In the genomic region with DNA sequence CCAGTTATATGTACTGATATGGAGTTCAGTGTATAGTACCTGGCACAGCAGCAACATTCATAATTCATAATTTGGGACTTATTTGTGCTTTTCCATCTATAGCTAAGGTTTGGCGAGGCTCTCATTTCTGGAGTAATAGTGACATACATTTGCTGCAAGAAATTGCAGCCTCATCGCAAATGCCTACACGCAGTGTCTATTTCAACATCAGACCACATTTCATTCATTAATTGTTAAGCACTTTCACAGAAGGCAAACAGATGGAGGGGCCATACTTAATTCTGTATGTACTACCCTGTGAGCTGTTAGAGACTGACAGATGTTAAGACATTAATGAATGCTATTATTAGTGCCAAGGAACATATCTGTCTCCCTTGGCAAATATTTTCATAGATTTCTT, we compare ENCODE assay signal across 13 cellular contexts.
"Had no signal": no experiment of that assay in that cellular context is flagged by ENCODE, and none has a peak within 500 bp of the region (broad histone marks: within the 10 kb centered on the region; RNA-seq: fewer than 3 reads in every experiment).

No MANE protein-coding gene starts in this region.

- H3K9me3 ChIP-seq: neutrophil, thyroid gland had no signal

- H3K27me3 ChIP-seq: thyroid gland had no signal

- H3K27ac ChIP-seq: neutrophil, thyroid gland had no signal

- DNase-seq: activated CD4-positive, alpha-beta T cell treated with anti-CD3 and anti-CD28 coated beads, Interleukin-2, amount 50 U/mL, for 4 hours; activated CD8-positive, alpha-beta memory T cell treated with anti-CD3 and anti-CD28 coated beads, Interleukin-2, amount 10 ng/mL, durations not matched to agents 7 days and 5 days; activated effector memory CD4-positive, alpha-beta T cell treated with Interleukin-2 at 50 U/mL for 16 hours; activated T-cell treated with anti-CD3 and anti-CD28 coated beads, Interleukin-2, amount 50 U/mL, for 24 hours; dermis blood vessel endothelial cell; immature natural killer cell; mammary epithelial cell; naive thymus-derived CD8-positive, alpha-beta T cell; posterior cingulate gyrus; thyroid gland had no signal

- H3K4me2 ChIP-seq: smooth muscle cell had no signal

- H3K4me3 Mint-ChIP-seq: activated CD8-positive, alpha-beta memory T cell treated with anti-CD3 and anti-CD28 coated beads, Interleukin-2, amount 10 ng/mL, durations not matched to agents 7 days and 5 days; activated naive CD8-positive, alpha-beta T cell; activated T-cell treated with anti-CD3 and anti-CD28 coated beads, Interleukin-2, amount 50 U/mL, for 24 hours; immature natural killer cell had no signal

- H3K36me3 Mint-ChIP-seq: activated CD8-positive, alpha-beta memory T cell treated with anti-CD3 and anti-CD28 coated beads, Interleukin-2, amount 10 ng/mL, durations not matched to agents 7 days and 5 days; activated naive CD8-positive, alpha-beta T cell; immature natural killer cell; naive thymus-derived CD8-positive, alpha-beta T cell had no signal

- H3K27me3 Mint-ChIP-seq: activated naive CD8-positive, alpha-beta T cell had no signal

- H3K27ac Mint-ChIP-seq: activated CD8-positive, alpha-beta memory T cell treated with anti-CD3 and anti-CD28 coated beads, Interleukin-2, amount 10 ng/mL, durations not matched to agents 7 days and 5 days; activated T-cell treated with anti-CD3 and anti-CD28 coated beads, Interleukin-2, amount 50 U/mL, for 24 hours; immature natural killer cell had no signal

- H3K36me3 ChIP-seq: neutrophil, thyroid gland had no signal

- H3K4me3 ChIP-seq: smooth muscle cell, thyroid gland had no signal

- H3K9me3 Mint-ChIP-seq: activated T-cell treated with anti-CD3 and anti-CD28 coated beads, Interleukin-2, amount 50 U/mL, for 24 hours; immature natural killer cell; naive thymus-derived CD8-positive, alpha-beta T cell had no signal
